In genomic region chr5:74394543-74394923, GRCh38 we compare ENCODE assay signal across 12 cellular contexts.
DNase-seq lines count a peak whose midpoint lies in the region; TF ChIP-seq lines count a peak whose summit lies in the region.
"Had no signal": no experiment of that assay in that cellular context is flagged by ENCODE, and none has a peak within 500 bp of the region (broad histone marks: within the 10 kb centered on the region; RNA-seq: fewer than 3 reads in every experiment).

No MANE protein-coding gene starts in this region.

- H3K36me3 ChIP-seq in OCI-LY1 (ENCODE audit: insufficient read depth, low read length) (no peaks in the 10 kb centered on the region), trophoblast cell (ENCODE audit: control insufficient read depth in 1 of 2, insufficient read depth in 2 of 2, low read length in 2 of 2) (no peaks in the 10 kb centered on the region), adrenal gland (replicated peaks in 1 of 2) (no peaks in the 10 kb centered on the region)

- no peaks in the 10 kb centered on the region for H3K27me3 ChIP-seq in OCI-LY1 (ENCODE audit: insufficient read depth, low read length)
- no peaks in the 10 kb centered on the region for H3K27me3 ChIP-seq in trophoblast cell (ENCODE audit: insufficient read depth, low read length)
- H3K27me3 ChIP-seq in adrenal gland: no peaks in the 10 kb centered on the region

- H3K9me3 ChIP-seq in OCI-LY1 (ENCODE audit: low read length): no peaks in the 10 kb centered on the region
- no peaks in the 10 kb centered on the region for H3K9me3 ChIP-seq in trophoblast cell (ENCODE audit: insufficient read depth, low read depth, low read length)
- H3K9me3 ChIP-seq in adrenal gland (replicated peaks in 1 of 3): no peaks in the 10 kb centered on the region
- H3K9me3 ChIP-seq: A549 had no signal

- peak overlapping the region; percentile 85 for H3K14ac ChIP-seq in trophoblast cell (ENCODE audit: low read length)

- intact Hi-C loops in adrenal gland (cut with DNase I): no loop called here

- H2BK12ac ChIP-seq in trophoblast cell (ENCODE audit: low read length): peak overlapping the region; percentile 39

- H3K4me2 ChIP-seq in OCI-LY1 (ENCODE audit: low read length) (no peak overlapping the region), trophoblast cell (ENCODE audit: low read length) (no peak overlapping the region)
- H3K4me2 ChIP-seq: A549 had no signal

- H3K23ac ChIP-seq in trophoblast cell (ENCODE audit: low read length): no peak overlapping the region

- H4K20me1 ChIP-seq in OCI-LY1 (ENCODE audit: insufficient read depth, low read length): no peaks in the 10 kb centered on the region

- no peaks in the 10 kb centered on the region for H3K79me2 ChIP-seq in OCI-LY1 (ENCODE audit: insufficient read depth, low read length)
- peaks cover 2% of the 10 kb centered on the region for H3K79me2 ChIP-seq in trophoblast cell (ENCODE audit: control insufficient read depth, insufficient read depth, low read length, poor library complexity)

- H3K9ac ChIP-seq in OCI-LY1 (ENCODE audit: low read length): no peak overlapping the region
- H3K9ac ChIP-seq in trophoblast cell (ENCODE audit: low read length): no peak overlapping the region

- no peaks in the 10 kb centered on the region for H3F3A ChIP-seq in OCI-LY1 (ENCODE audit: insufficient read depth, low read length)

- peak overlapping the region; percentile 86 for H4K8ac ChIP-seq in trophoblast cell (ENCODE audit: low read depth, low read length)

- peak overlapping the region; percentile 48 for H3K4ac ChIP-seq in trophoblast cell (ENCODE audit: low read depth, low read length)

- peak; percentile 10; the same call in 1 of the 2 replicates for TF ChIP-seq CTCF in OCI-LY1 (IDR thresholded peaks at IDR 0.05; ENCODE audit: low read length)
- no peak for TF ChIP-seq CTCF in adrenal gland (IDR thresholded peaks at IDR 0.05)

- H3K79me1 ChIP-seq in trophoblast cell (ENCODE audit: low read length): peaks cover 37% of the 10 kb centered on the region

- peak overlapping the region; percentile 43 for H2BK5ac ChIP-seq in trophoblast cell (ENCODE audit: low read depth, low read length, poor library complexity)

- no peaks in the 10 kb centered on the region for H3K9me2 ChIP-seq in OCI-LY1 (ENCODE audit: low read depth, low read length)

- H3K18ac ChIP-seq in trophoblast cell (ENCODE audit: low read length): peak overlapping the region; percentile 72

- peak overlapping the region; percentile 96 for H2BK120ac ChIP-seq in trophoblast cell (ENCODE audit: insufficient read depth, low read length, poor library complexity)

- H2AFZ ChIP-seq in OCI-LY1 (ENCODE audit: low read length) (no peak overlapping the region), trophoblast cell (ENCODE audit: insufficient read depth, low read length, poor library complexity) (no peak overlapping the region)

- DNase-seq in NOMO-1 (lab: John Stamatoyannopoulos, UW; ENCODE audit: unreplicated experiment in 2 of 2) (peak; percentile 3 to 9), NOMO-1 treated with dmso at 0.1 percent for 144 hours (lab: John Stamatoyannopoulos, UW; ENCODE audit: unreplicated experiment) (no peak), erythroblast (lab: John Stamatoyannopoulos, UW) (peak; percentile 8 to 10), trophoblast cell (no peak), adrenal gland (no peak), NCI-H2081 (lab: John Stamatoyannopoulos, UW) (no peak), DMS79 treated with DMSO at 0.1 percent for 48 hours (lab: John Stamatoyannopoulos, UW) (no peak)
- DNase-seq: central memory CD4-positive, alpha-beta T cell; retina had no signal

- H3K4me1 ChIP-seq in OCI-LY1 (ENCODE audit: insufficient read depth, low read length, severe bottlenecking): peaks cover 8% of the 10 kb centered on the region
- peaks cover 20 to 28% of the 10 kb centered on the region in 2 experiments for H3K4me1 ChIP-seq in trophoblast cell (ENCODE audit: control insufficient read depth in 1 of 2, insufficient read depth in 2 of 2, low read length in 2 of 2)
- H3K4me1 ChIP-seq in adrenal gland (replicated peaks in 1 of 2): no peaks in the 10 kb centered on the region

- no peak for TF ChIP-seq POLR2A in erythroblast (IDR thresholded peaks at IDR 0.05; ENCODE audit: low read length)
- no peak for TF ChIP-seq POLR2A in adrenal gland (IDR thresholded peaks at IDR 0.05)

- H4K12ac ChIP-seq in trophoblast cell (ENCODE audit: low read depth, low read length): peak overlapping the region; percentile 64

- no peak overlapping the region for H3K4me3 ChIP-seq in OCI-LY1 (ENCODE audit: low read depth, low read length, poor library complexity, severe bottlenecking)
- no peak overlapping the region for H3K4me3 ChIP-seq in trophoblast cell (ENCODE audit: low read depth, low read length)
- H3K4me3 ChIP-seq in adrenal gland: no peak overlapping the region
- H3K4me3 ChIP-seq: A549 had no signal

- H4K91ac ChIP-seq in trophoblast cell (ENCODE audit: low read depth, low read length): peak overlapping the region; percentile 85

- H2AK5ac ChIP-seq in trophoblast cell (ENCODE audit: low read length): peak overlapping the region; percentile 85

- WGBS in trophoblast cell (ENCODE audit: extremely low coverage, insufficient coverage, insufficient read length): no CpG with 5 or more reads among the region's 3 CpGs
- WGBS in adrenal gland, 4 donors: 92 to 100% (median 97%) methylated on average over 3 of the region's 3 CpGs

- no peak overlapping the region for H3K27ac ChIP-seq in OCI-LY1 (ENCODE audit: low read depth, low read length, poor library complexity, severe bottlenecking)
- H3K27ac ChIP-seq in trophoblast cell (ENCODE audit: low read depth, low read length): peak overlapping the region; percentile 60
- H3K27ac ChIP-seq in adrenal gland: no peak overlapping the region
- H3K27ac ChIP-seq: A549, VCaP had no signal

Comparison
In these comparisons a context has a peak if more than half of its experiments do, and no peak if none do; other contexts are left out.
1. DNase-seq: peak in NOMO-1 (2 of 2) and erythroblast (2 of 2); none in NOMO-1 treated with dmso at 0.1 percent for 144 hours (single experiment), trophoblast cell (0 of 2), adrenal gland (0 of 7), NCI-H2081 (0 of 2) and DMS79 treated with DMSO at 0.1 percent for 48 hours (single experiment).